Comparison of ENCODE assay signal across 1 cellular context in the genomic region with DNA sequence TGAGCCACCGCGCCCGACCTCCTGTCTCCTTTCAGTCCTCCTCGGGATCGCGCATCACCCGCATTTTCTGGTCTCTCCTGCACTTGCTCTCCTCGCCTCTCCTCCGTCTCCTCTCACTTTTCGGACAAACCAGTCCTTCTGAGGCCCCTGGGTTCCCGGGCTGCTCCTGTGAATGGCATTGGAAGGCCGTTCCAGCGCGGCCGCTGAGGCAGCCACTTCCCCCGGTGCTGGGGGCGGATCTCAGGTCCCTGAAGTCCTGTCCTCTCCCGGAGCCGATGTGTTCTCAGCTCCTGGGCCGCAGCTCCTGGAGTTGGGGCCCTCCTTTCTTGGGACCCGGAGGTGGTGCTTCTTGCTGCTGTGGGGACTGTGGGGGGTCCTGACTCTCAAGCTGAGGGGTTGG.
TF ChIP-seq lines count a peak whose summit lies in the region.

No MANE protein-coding gene starts in this region.

TF ChIP-seq in HCT116, 20 proteins besides CTCF, POLR2A, EP300 and RAD21:
- no peak for TF ChIP-seq POLR2AphosphoS5 (IDR thresholded peaks at IDR 0.05; ENCODE audit: low read depth, low read length)
- no peak for TF ChIP-seq SIN3A (IDR thresholded peaks at IDR 0.05; ENCODE audit: low read depth)
- no peak for TF ChIP-seq ELF1 (IDR thresholded peaks at IDR 0.05; ENCODE audit: borderline replicate concordance, low read depth)
- no peak for TF ChIP-seq JUND (IDR thresholded peaks at IDR 0.05)
- no peak for TF ChIP-seq YY1 (IDR thresholded peaks at IDR 0.05; ENCODE audit: extremely low read depth, insufficient replicate concordance, low read depth, low read length)
